Comparison of ENCODE assay signal across 23 cellular contexts in genomic region chr19:1974381-1975066, GRCh38.
"Had no signal": no experiment of that assay in that cellular context is flagged by ENCODE, and none has a peak within 500 bp of the region (broad histone marks: within the 10 kb centered on the region; RNA-seq: fewer than 3 reads in every experiment).

No MANE protein-coding gene starts in this region.

- H3K4me1 ChIP-seq: foreskin keratinocyte, neural progenitor cell, pancreas, prostate gland, right lobe of liver, tibial artery, upper lobe of right lung had no signal

- H3K9me3 ChIP-seq: esophagus squamous epithelium, pancreas, prostate gland, right lobe of liver, tibial artery, upper lobe of right lung, vagina had no signal

- H3K4me1 Mint-ChIP-seq: neural progenitor cell had no signal

- H3K9ac ChIP-seq: neural progenitor cell had no signal

- DNase-seq: central memory CD4-positive, alpha-beta T cell; effector memory CD4-positive, alpha-beta T cell; esophagus squamous epithelium; foreskin keratinocyte; kidney; left cardiac atrium; left ventricle myocardium superior; naive thymus-derived CD4-positive, alpha-beta T cell; occipital lobe; pancreas; right lobe of liver; stimulated activated CD4-positive, alpha-beta T cell treated with anti-CD3 and anti-CD28 coated beads, Interleukin-1b, Interleukin-23, amount 100 ng/mL, for 48 hours; stimulated activated CD4-positive, alpha-beta T cell treated with anti-CD3 and anti-CD28 coated beads, Interleukin-4, amount 100 ng/mL, for 24 hours; stimulated activated naive CD8-positive, alpha-beta T cell treated with anti-CD3 and anti-CD28 coated beads, Interleukin-15, Interleukin-2, amounts not matched to agents 100 U/mL and 50 U/mL, for 24 hours; tibial artery; upper lobe of right lung had no signal

- H3K4me2 ChIP-seq: hepatocyte, neural progenitor cell had no signal

- H3K27me3 Mint-ChIP-seq: naive thymus-derived CD4-positive, alpha-beta T cell had no signal

- H3K9me3 Mint-ChIP-seq: naive thymus-derived CD4-positive, alpha-beta T cell; neural progenitor cell had no signal

- H3K27ac ChIP-seq: coronary artery, epithelial cell of prostate, foreskin keratinocyte, hepatocyte, neural progenitor cell, pancreas, prostate gland, right lobe of liver, tibial artery, upper lobe of right lung, vagina had no signal

- H3K27ac Mint-ChIP-seq: neural progenitor cell had no signal

- ATAC-seq: foreskin keratinocyte; left cardiac atrium; left ventricle myocardium superior; naive thymus-derived CD4-positive, alpha-beta T cell; right lobe of liver; stimulated activated naive CD8-positive, alpha-beta T cell treated with anti-CD3 and anti-CD28 coated beads, Interleukin-15, Interleukin-2, amounts not matched to agents 100 U/mL and 50 U/mL, for 24 hours; upper lobe of right lung had no signal

- H3K36me3 ChIP-seq: neural progenitor cell had no signal

- H2AFZ ChIP-seq: hepatocyte, neural progenitor cell had no signal

- H3K4me3 ChIP-seq: coronary artery, esophagus squamous epithelium, hepatocyte, lung, neural progenitor cell, pancreas, prostate gland, right lobe of liver, tibial artery, upper lobe of right lung, vagina had no signal

- H3K27me3 ChIP-seq: esophagus squamous epithelium, foreskin keratinocyte, hepatocyte, neural progenitor cell, pancreas, right lobe of liver, tibial artery, upper lobe of right lung, vagina had no signal
